15 cellular contexts compared by ENCODE assay signal in the genomic region with DNA sequence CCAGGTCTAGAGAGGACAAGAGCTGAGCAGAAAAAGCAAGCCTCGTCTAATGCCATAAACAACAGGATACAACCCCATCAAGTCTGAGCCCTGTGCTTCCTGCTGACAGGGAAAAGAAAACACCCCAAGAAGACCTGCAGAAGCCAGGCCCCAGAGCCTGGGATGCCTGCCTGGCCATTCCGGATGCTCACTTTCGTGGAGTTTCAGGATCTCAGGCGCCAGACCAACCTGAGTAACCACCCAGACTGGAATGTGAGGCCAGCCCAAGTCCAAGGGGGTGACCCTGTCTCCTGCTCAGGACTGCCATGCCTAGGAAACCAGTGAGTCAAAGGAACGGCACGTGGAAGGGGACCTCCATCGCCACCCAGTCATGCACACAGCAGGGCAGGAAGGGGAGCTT.
"Had no signal": no experiment of that assay in that cellular context is flagged by ENCODE, and none has a peak within 500 bp of the region (broad histone marks: within the 10 kb centered on the region; RNA-seq: fewer than 3 reads in every experiment).

No MANE protein-coding gene starts in this region.

- H3K4me3 Mint-ChIP-seq: activated CD4-positive, alpha-beta T cell treated with anti-CD3 and anti-CD28 coated beads, Interleukin-2, amount 10 ng/mL, durations not matched to agents 7 days and 5 days; effector memory CD8-positive, alpha-beta T cell; natural killer cell treated with Interleukin-12 subunit alpha and Interleukin-12 subunit beta and Interleukin-15 and Interleukin-18, amount 100 ng/mL, for 72 hours; stimulated activated effector memory CD8-positive, alpha-beta T cell treated with anti-CD3 and anti-CD28 coated beads, Interleukin-12 subunit alpha, Interleukin-12 subunit beta, amount 100 ng/mL, for 72 hours; T-helper 2 cell treated with Interferon-gamma antibody and Interleukin-4, amounts not matched to agents 5 μg/mL and 100 μg/mL, for 36 hours had no signal

- ATAC-seq: effector memory CD8-positive, alpha-beta T cell; natural killer cell treated with Interleukin-12 subunit alpha and Interleukin-12 subunit beta and Interleukin-15 and Interleukin-18, amount 100 ng/mL, for 72 hours; stimulated activated effector memory CD8-positive, alpha-beta T cell treated with anti-CD3 and anti-CD28 coated beads, Interleukin-12 subunit alpha, Interleukin-12 subunit beta, amount 100 ng/mL, for 72 hours had no signal

- H3K4me1 Mint-ChIP-seq: stimulated activated effector memory CD8-positive, alpha-beta T cell treated with anti-CD3 and anti-CD28 coated beads, Interleukin-12 subunit alpha, Interleukin-12 subunit beta, amount 100 ng/mL, for 72 hours had no signal

- H3K9me3 Mint-ChIP-seq: activated CD4-positive, alpha-beta T cell treated with anti-CD3 and anti-CD28 coated beads, Interleukin-2, amount 10 ng/mL, durations not matched to agents 7 days and 5 days; effector memory CD8-positive, alpha-beta T cell; natural killer cell treated with Interleukin-12 subunit alpha and Interleukin-12 subunit beta and Interleukin-15 and Interleukin-18, amount 100 ng/mL, for 72 hours; stimulated activated effector memory CD8-positive, alpha-beta T cell treated with anti-CD3 and anti-CD28 coated beads, Interleukin-12 subunit alpha, Interleukin-12 subunit beta, amount 100 ng/mL, for 72 hours; T-helper 2 cell treated with Interferon-gamma antibody and Interleukin-4, amounts not matched to agents 5 μg/mL and 100 μg/mL, for 36 hours had no signal

- H3K27ac Mint-ChIP-seq: activated CD4-positive, alpha-beta T cell treated with anti-CD3 and anti-CD28 coated beads, Interleukin-2, amount 10 ng/mL, durations not matched to agents 7 days and 5 days; effector memory CD8-positive, alpha-beta T cell; natural killer cell treated with Interleukin-12 subunit alpha and Interleukin-12 subunit beta and Interleukin-15 and Interleukin-18, amount 100 ng/mL, for 72 hours; progenitor cell of endocrine pancreas; stimulated activated effector memory CD8-positive, alpha-beta T cell treated with anti-CD3 and anti-CD28 coated beads, Interleukin-12 subunit alpha, Interleukin-12 subunit beta, amount 100 ng/mL, for 72 hours; T-helper 2 cell treated with Interferon-gamma antibody and Interleukin-4, amounts not matched to agents 5 μg/mL and 100 μg/mL, for 36 hours had no signal

- H3K36me3 Mint-ChIP-seq: natural killer cell treated with Interleukin-12 subunit alpha and Interleukin-12 subunit beta and Interleukin-15 and Interleukin-18, amount 100 ng/mL, for 72 hours; stimulated activated effector memory CD8-positive, alpha-beta T cell treated with anti-CD3 and anti-CD28 coated beads, Interleukin-12 subunit alpha, Interleukin-12 subunit beta, amount 100 ng/mL, for 72 hours had no signal

- H3K27me3 Mint-ChIP-seq: natural killer cell treated with Interleukin-12 subunit alpha and Interleukin-12 subunit beta and Interleukin-15 and Interleukin-18, amount 100 ng/mL, for 72 hours had no signal

- DNase-seq: activated CD4-positive, alpha-beta T cell treated with anti-CD3 and anti-CD28 coated beads, Interleukin-2, amount 10 ng/mL, durations not matched to agents 7 days and 5 days; activated CD4-positive, CD25-positive, alpha-beta regulatory T cell; activated CD8-positive, alpha-beta memory T cell treated with anti-CD3 and anti-CD28 coated beads, Interleukin-2, amount 50 U/mL, for 48 hours; activated gamma-delta T cell treated with Interleukin-2 at 50 U/mL for 16 hours; anterior cingulate cortex; effector memory CD8-positive, alpha-beta T cell; hippocampal formation; occipital lobe; stimulated activated CD4-positive, alpha-beta T cell treated with anti-CD3 and anti-CD28 coated beads, Interleukin-12 subunit alpha, Interleukin-12 subunit beta, amount 100 ng/mL, for 4 hours; stimulated activated CD4-positive, alpha-beta T cell treated with anti-CD3 and anti-CD28 coated beads, Interleukin-2, amount 100 ng/mL, for 24 hours; upper lobe of right lung had no signal
